In genomic region chr5:3197699-3198098, GRCh38 we compare ENCODE assay signal across 17 cellular contexts.
A peak's percentile ranks its signal among the peaks of the same experiment; 100 is the strongest.
DNase-seq lines count a peak whose midpoint lies in the region; ATAC-seq and TF ChIP-seq lines count a peak whose summit lies in the region.
"Had no signal": no experiment of that assay in that cellular context is flagged by ENCODE, and none has a peak within 500 bp of the region (broad histone marks: within the 10 kb centered on the region; RNA-seq: fewer than 3 reads in every experiment).

No MANE protein-coding gene starts in this region.

- H3K9me3 ChIP-seq in endodermal cell (ENCODE audit: control insufficient read depth, low read length): no peaks in the 10 kb centered on the region
- H3K9me3 ChIP-seq in prostate gland: no peaks in the 10 kb centered on the region
- no peaks in the 10 kb centered on the region for H3K9me3 ChIP-seq in esophagus squamous epithelium
- H3K9me3 ChIP-seq: heart left ventricle, stomach had no signal

- peaks cover 45% of the 10 kb centered on the region for H3K27me3 Mint-ChIP-seq in endodermal cell (ENCODE audit: insufficient read depth)
- peaks cover 92% of the 10 kb centered on the region for H3K27me3 Mint-ChIP-seq in nephron (ENCODE audit: low read depth)

- H3K27me3 ChIP-seq in endodermal cell (ENCODE audit: control insufficient read depth, insufficient read depth, low read length, poor library complexity, severe bottlenecking) (peaks cover 13% of the 10 kb centered on the region), prostate gland (replicated peaks; ENCODE audit: insufficient read depth) (peaks cover 6% of the 10 kb centered on the region), esophagus squamous epithelium (peaks cover 0 to 78% (median 0%) of the 10 kb centered on the region in 4 donors)

- H3K4me3 ChIP-seq in endodermal cell (ENCODE audit: low read length): peak overlapping the region; percentile 82
- H3K4me3 ChIP-seq in prostate gland: no peak overlapping the region
- peak overlapping the region in 1 of 4 donors; percentile 15 for H3K4me3 ChIP-seq in esophagus squamous epithelium
- H3K4me3 ChIP-seq: stomach had no signal

- no peaks in the 10 kb centered on the region for H3K36me3 ChIP-seq in endodermal cell (ENCODE audit: control insufficient read depth, insufficient read depth, low read length)
- no peaks in the 10 kb centered on the region for H3K36me3 ChIP-seq in prostate gland
- H3K36me3 ChIP-seq in esophagus squamous epithelium: no peaks in the 10 kb centered on the region
- H3K36me3 ChIP-seq: heart left ventricle, stomach had no signal

- H3K36me3 Mint-ChIP-seq in endodermal cell (ENCODE audit: low read depth) (no peaks in the 10 kb centered on the region), nephron (ENCODE audit: low read depth) (no peaks in the 10 kb centered on the region)
- H3K36me3 Mint-ChIP-seq: natural killer cell treated with Interleukin-12 subunit alpha and Interleukin-12 subunit beta and Interleukin-15 and Interleukin-18, amount 100 ng/mL, for 72 hours had no signal

- TF ChIP-seq POLR2A in GM18505 (IDR thresholded peaks at IDR 0.05; ENCODE audit: borderline replicate concordance, extremely low read depth, insufficient read depth, insufficient read length) (no peak), prostate gland (IDR thresholded peaks at IDR 0.05) (no peak), esophagus squamous epithelium (IDR thresholded peaks at IDR 0.05) (no peak)

- peak; percentile 43 for TF ChIP-seq CTCF in endodermal cell (conservative IDR thresholded peaks at IDR 0.05)
- TF ChIP-seq CTCF in nephron (IDR thresholded peaks at IDR 0.05; ENCODE audit: unreplicated experiment in 3 of 3): no peak
- no peak for TF ChIP-seq CTCF in prostate gland (IDR thresholded peaks at IDR 0.05)
- no peak for TF ChIP-seq CTCF in esophagus squamous epithelium (IDR thresholded peaks at IDR 0.05)

- peak overlapping the region; percentile 31 for H3K27ac Mint-ChIP-seq in endodermal cell
- no peak overlapping the region for H3K27ac Mint-ChIP-seq in nephron
- H3K27ac Mint-ChIP-seq: activated CD4-positive, alpha-beta T cell treated with anti-CD3 and anti-CD28 coated beads for 36 hours; natural killer cell treated with Interleukin-12 subunit alpha and Interleukin-12 subunit beta and Interleukin-15 and Interleukin-18, amount 100 ng/mL, for 72 hours had no signal

- ATAC-seq in GM18505 (IDR thresholded peaks at IDR 0.05; ENCODE audit: unreplicated experiment): no peak
- ATAC-seq: activated CD4-positive, alpha-beta T cell treated with anti-CD3 and anti-CD28 coated beads for 36 hours; natural killer cell treated with Interleukin-12 subunit alpha and Interleukin-12 subunit beta and Interleukin-15 and Interleukin-18, amount 100 ng/mL, for 72 hours had no signal

- H3K9me3 Mint-ChIP-seq in endodermal cell (no peaks in the 10 kb centered on the region), nephron (no peaks in the 10 kb centered on the region)
- H3K9me3 Mint-ChIP-seq: natural killer cell treated with Interleukin-12 subunit alpha and Interleukin-12 subunit beta and Interleukin-15 and Interleukin-18, amount 100 ng/mL, for 72 hours had no signal

- H3K4me1 ChIP-seq in endodermal cell (ENCODE audit: control insufficient read depth, insufficient read depth, low read length) (no peaks in the 10 kb centered on the region), prostate gland (replicated peaks) (no peaks in the 10 kb centered on the region), esophagus squamous epithelium (peaks cover 0 to 12% (median 6%) of the 10 kb centered on the region in 3 donors)

- H3K4me3 Mint-ChIP-seq in endodermal cell: peak overlapping the region; percentile 65
- peak overlapping the region; percentile 71 to 73 (median 72) for H3K4me3 Mint-ChIP-seq in nephron
- H3K4me3 Mint-ChIP-seq: activated CD4-positive, alpha-beta T cell treated with anti-CD3 and anti-CD28 coated beads for 36 hours; natural killer cell treated with Interleukin-12 subunit alpha and Interleukin-12 subunit beta and Interleukin-15 and Interleukin-18, amount 100 ng/mL, for 72 hours had no signal

- H3K27ac ChIP-seq in endodermal cell (ENCODE audit: low read depth, low read length): peak overlapping the region; percentile 87
- no peak overlapping the region for H3K27ac ChIP-seq in prostate gland
- H3K27ac ChIP-seq in esophagus squamous epithelium: no peak overlapping the region
- H3K27ac ChIP-seq: C4-2B, heart left ventricle, HL-60, stomach had no signal

- H3K4me1 Mint-ChIP-seq in endodermal cell (peaks cover 25% of the 10 kb centered on the region), nephron (peaks cover 8% of the 10 kb centered on the region)
- H3K4me1 Mint-ChIP-seq: activated CD4-positive, alpha-beta T cell treated with anti-CD3 and anti-CD28 coated beads for 36 hours had no signal

- no peak overlapping the region for H3K9ac ChIP-seq in endodermal cell (ENCODE audit: extremely low read depth, low read length, poor library complexity, severe bottlenecking)

- DNase-seq in Daoy (ENCODE audit: low read depth): peak; percentile 41
- peak; percentile 85 for DNase-seq in NCI-H2107 treated with DMSO at 0.1 percent for 48 hours (lab: John Stamatoyannopoulos, UW; ENCODE audit: unreplicated experiment)
- peak; percentile 85 for DNase-seq in endodermal cell
- no peak for DNase-seq in DMS 273 (lab: John Stamatoyannopoulos, UW; ENCODE audit: unreplicated experiment)
- no peak for DNase-seq in prostate gland (ENCODE audit: low spot score)
- DNase-seq in esophagus squamous epithelium (lab: John Stamatoyannopoulos, UW): no peak
- DNase-seq: activated CD4-positive, alpha-beta T cell treated with anti-CD3 and anti-CD28 coated beads for 36 hours; activated naive CD4-positive, alpha-beta T cell; cortex of kidney; heart left ventricle; stimulated activated CD4-positive, alpha-beta T cell treated with anti-CD3 and anti-CD28 coated beads, Interleukin-4, amount 100 ng/mL, for 1 hour; stomach had no signal

- WGBS in endodermal cell (ENCODE audit: insufficient coverage in 1 of 2, insufficient read length in 1 of 2), 2 experiments: 4 to 7% methylated on average over 11 to 18 of the region's 18 CpGs
- 6% methylated on average over 18 of the region's 18 CpGs for WGBS in prostate gland
- 5 to 8% methylated on average over 7 to 13 of the region's 18 CpGs for WGBS in esophagus squamous epithelium, 2 donors

- intact Hi-C loops in prostate gland (cut with DNase I) (no loop called here), esophagus squamous epithelium (cut with DNase I) (no loop called here)

Comparison
In these comparisons a context has a peak if more than half of its experiments do, and no peak if none do; other contexts are left out.
1. DNase-seq: peak in Daoy (single experiment), NCI-H2107 treated with DMSO at 0.1 percent for 48 hours (single experiment) and endodermal cell (single experiment); none in DMS 273 (single experiment), prostate gland (single experiment) and esophagus squamous epithelium (single experiment).